In genomic region chr6:157033428-157034140, GRCh38 we compare ENCODE assay signal across 8 cellular contexts.
DNase-seq lines count a peak whose midpoint lies in the region; ATAC-seq and TF ChIP-seq lines count a peak whose summit lies in the region.

No MANE protein-coding gene starts in this region.

- H3K9me3 Mint-ChIP-seq in activated CD8-positive, alpha-beta memory T cell treated with anti-CD3 and anti-CD28 coated beads, Interleukin-2, amount 10 ng/mL, durations not matched to agents 7 days and 5 days (ENCODE audit: low read depth), result no peaks in the 10 kb centered on the region
- H3K9me3 Mint-ChIP-seq in activated naive CD8-positive, alpha-beta T cell treated with anti-CD3 and anti-CD28 coated beads, Interleukin-2, amount 10 ng/mL, durations not matched to agents 7 days and 5 days, result no peaks in the 10 kb centered on the region

- H3K36me3 ChIP-seq in kidney epithelial cell (ENCODE audit: control insufficient read depth, insufficient read depth, low read length) (no peaks in the 10 kb centered on the region), transverse colon (no peaks in the 10 kb centered on the region)

- ATAC-seq in activated CD8-positive, alpha-beta memory T cell treated with anti-CD3 and anti-CD28 coated beads, Interleukin-2, amount 10 ng/mL, durations not matched to agents 7 days and 5 days, result peak; percentile 59
- peak; percentile 49 for ATAC-seq in activated naive CD8-positive, alpha-beta T cell treated with anti-CD3 and anti-CD28 coated beads, Interleukin-2, amount 10 ng/mL, durations not matched to agents 7 days and 5 days (ENCODE audit: low read depth)
- ATAC-seq in HG03039 (IDR thresholded peaks at IDR 0.05; ENCODE audit: unreplicated experiment), result no peak

- in situ Hi-C loops in transverse colon (cut with MboI; ENCODE audit: low pct_ligation_motif_present in 1 of 4, low pct_unique_long_range_greater_than_20kb in 1 of 4, low sequenced_read_pairs in 3 of 4), result loop anchor here in 3 of 4 donors (10.0 to 25.0 kb wide), 3 partner anchors 154 to 471 kb away; no protein-coding TSS in a partner anchor

- TF ChIP-seq CTCF in kidney epithelial cell (IDR thresholded peaks at IDR 0.05; ENCODE audit: insufficient read depth, low read length, poor library complexity, severe bottlenecking) (no peak), transverse colon (IDR thresholded peaks at IDR 0.05) (no peak)

- intact Hi-C loops in transverse colon (cut with DNase I; ENCODE audit: low total_unique reads), result loop anchor here (5.0 kb wide), 1 partner anchor 244 kb away; no protein-coding TSS in a partner anchor

- no peak for TF ChIP-seq POLR2A in transverse colon (IDR thresholded peaks at IDR 0.05)

- H3K9me3 ChIP-seq in transverse colon, result no peaks in the 10 kb centered on the region

- CTCF ChIA-PET in activated CD8-positive, alpha-beta memory T cell treated with anti-CD3 and anti-CD28 coated beads, Interleukin-2, amount 10 ng/mL, durations not matched to agents 7 days and 5 days (lab: Charles Lee), result interaction anchor here (0.7 to 2.9 kb wide), 19 partner anchors 9 to 344 kb away, joined by 3 to 20 read pairs (median 4); no protein-coding TSS in a partner anchor

- peaks cover 2% of the 10 kb centered on the region for H3K36me3 Mint-ChIP-seq in activated CD8-positive, alpha-beta memory T cell treated with anti-CD3 and anti-CD28 coated beads, Interleukin-2, amount 10 ng/mL, durations not matched to agents 7 days and 5 days
- H3K36me3 Mint-ChIP-seq in activated naive CD8-positive, alpha-beta T cell treated with anti-CD3 and anti-CD28 coated beads, Interleukin-2, amount 10 ng/mL, durations not matched to agents 7 days and 5 days, result peaks cover 8% of the 10 kb centered on the region

- H3K27ac ChIP-seq in transverse colon, result peak overlapping the region; percentile 48 to 80 (median 70)

- no peak for DNase-seq in activated CD8-positive, alpha-beta memory T cell treated with anti-CD3 and anti-CD28 coated beads, Interleukin-2, amount 10 ng/mL, durations not matched to agents 7 days and 5 days
- no peak for DNase-seq in activated CD8-positive, alpha-beta memory T cell treated with anti-CD3 and anti-CD28 coated beads for 24 hours
- DNase-seq in activated naive CD8-positive, alpha-beta T cell treated with anti-CD3 and anti-CD28 coated beads, Interleukin-2, amount 10 ng/mL, durations not matched to agents 7 days and 5 days, result no peak
- DNase-seq in kidney epithelial cell (ENCODE audit: low read depth) (no peak), transverse colon (no peak)
- no peak for DNase-seq in activated CD4-positive, alpha-beta T cell treated with anti-CD3 and anti-CD28 coated beads for 4 hours
- DNase-seq in activated CD8-positive, alpha-beta memory T cell treated with anti-CD3 and anti-CD28 coated beads, Interleukin-2, amount 50 U/mL, for 48 hours, result no peak

- peak overlapping the region; percentile 81 for H3K4me3 Mint-ChIP-seq in activated CD8-positive, alpha-beta memory T cell treated with anti-CD3 and anti-CD28 coated beads, Interleukin-2, amount 10 ng/mL, durations not matched to agents 7 days and 5 days
- peak overlapping the region; percentile 98 for H3K4me3 Mint-ChIP-seq in activated naive CD8-positive, alpha-beta T cell treated with anti-CD3 and anti-CD28 coated beads, Interleukin-2, amount 10 ng/mL, durations not matched to agents 7 days and 5 days

- peaks cover 16% of the 10 kb centered on the region for H3K4me1 Mint-ChIP-seq in activated CD8-positive, alpha-beta memory T cell treated with anti-CD3 and anti-CD28 coated beads, Interleukin-2, amount 10 ng/mL, durations not matched to agents 7 days and 5 days
- H3K4me1 Mint-ChIP-seq in activated naive CD8-positive, alpha-beta T cell treated with anti-CD3 and anti-CD28 coated beads, Interleukin-2, amount 10 ng/mL, durations not matched to agents 7 days and 5 days, result peaks cover 12% of the 10 kb centered on the region

- POLR2A ChIA-PET in activated naive CD8-positive, alpha-beta T cell treated with anti-CD3 and anti-CD28 coated beads, Interleukin-2, amount 10 ng/mL, durations not matched to agents 7 days and 5 days (lab: Charles Lee), result interaction anchor here (2.5 kb wide), 1 partner anchor 13 kb away, joined by 10 read pairs; no protein-coding TSS in a partner anchor

- no peaks in the 10 kb centered on the region for H3K27me3 Mint-ChIP-seq in activated CD8-positive, alpha-beta memory T cell treated with anti-CD3 and anti-CD28 coated beads, Interleukin-2, amount 10 ng/mL, durations not matched to agents 7 days and 5 days
- H3K27me3 Mint-ChIP-seq in activated naive CD8-positive, alpha-beta T cell treated with anti-CD3 and anti-CD28 coated beads, Interleukin-2, amount 10 ng/mL, durations not matched to agents 7 days and 5 days, result no peaks in the 10 kb centered on the region

- H3K4me3 ChIP-seq in kidney epithelial cell (ENCODE audit: low read depth, low read length), result peak overlapping the region; percentile 12
- peak overlapping the region in 3 of 4 donors; percentile 28 to 53 (median 30) for H3K4me3 ChIP-seq in transverse colon

- TF ChIP-seq EP300 in transverse colon (IDR thresholded peaks at IDR 0.05; ENCODE audit: low read depth), result no peak

- peak overlapping the region; percentile 84 for H3K27ac Mint-ChIP-seq in activated CD8-positive, alpha-beta memory T cell treated with anti-CD3 and anti-CD28 coated beads, Interleukin-2, amount 10 ng/mL, durations not matched to agents 7 days and 5 days
- H3K27ac Mint-ChIP-seq in activated naive CD8-positive, alpha-beta T cell treated with anti-CD3 and anti-CD28 coated beads, Interleukin-2, amount 10 ng/mL, durations not matched to agents 7 days and 5 days, result peak overlapping the region; percentile 86

- peaks cover 4 to 42% (median 15%) of the 10 kb centered on the region in 4 donors for H3K4me1 ChIP-seq in transverse colon

- no peaks in the 10 kb centered on the region for H3K27me3 ChIP-seq in kidney epithelial cell (ENCODE audit: control insufficient read depth, insufficient read depth, low read length)
- no peaks in the 10 kb centered on the region for H3K27me3 ChIP-seq in transverse colon

- 1 to 3% methylated on average over 5 of the region's 5 CpGs for WGBS in transverse colon (ENCODE audit: low coverage in 1 of 2), 2 donors
